ENCODE assay signal across 2 cellular contexts in the genomic region with DNA sequence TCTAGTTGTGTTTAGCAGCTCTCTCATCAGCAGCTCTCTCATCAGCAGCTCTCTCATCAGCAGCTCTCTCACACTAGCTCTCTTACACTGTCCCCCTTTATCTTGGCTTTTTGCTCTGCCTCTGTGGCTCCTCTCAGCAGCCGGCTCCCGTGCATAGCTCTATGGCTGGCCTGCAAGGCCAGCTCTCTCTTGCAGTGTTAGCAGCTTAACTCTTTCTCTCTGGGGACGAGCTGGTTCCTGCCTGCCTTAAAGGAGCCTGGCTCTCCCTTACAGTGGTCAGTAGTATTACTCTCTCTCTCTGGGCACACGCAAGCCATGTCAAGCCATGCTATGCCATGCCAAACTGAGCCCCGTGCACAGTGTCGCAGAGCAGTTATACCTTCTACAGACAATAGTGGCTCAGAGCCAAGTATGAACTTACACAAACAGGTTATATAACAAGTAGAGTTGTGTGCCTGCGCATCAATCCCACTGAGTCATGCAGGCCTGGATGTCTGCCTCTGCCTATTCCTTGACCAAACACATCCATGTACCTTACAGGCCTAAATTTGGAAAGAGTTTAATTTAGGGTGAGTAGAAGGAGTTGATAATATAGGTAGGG.
TF ChIP-seq lines count a peak whose summit lies in the region.

No MANE protein-coding gene starts in this region.

TF ChIP-seq in HepG2, 621 proteins besides CTCF, POLR2A, EP300 and RAD21 (continued from another document):
- peak; percentile 75; the same call in 1 of the 2 replicates for TF ChIP-seq ZSCAN31 (CRISPR knock-in tag; IDR thresholded peaks at IDR 0.05; ENCODE audit: low read depth)

TF ChIP-seq in K562, 482 proteins besides CTCF, POLR2A, EP300 and RAD21:
- TF ChIP-seq FOXK1 (CRISPR knock-in tag; IDR thresholded peaks at IDR 0.05; ENCODE audit: borderline replicate concordance) = no peak
- peak; percentile 2 for TF ChIP-seq RBM25 (IDR thresholded peaks at IDR 0.05; ENCODE audit: low read depth, low read length, severe bottlenecking)
- TF ChIP-seq NFIC (IDR thresholded peaks at IDR 0.05) = peak; percentile 65
